11 cellular contexts compared by ENCODE assay signal in genomic region chr19:2867025-2867991, GRCh38. TPM values are rescaled to one million over a fixed set of nuclear protein-coding genes. Genes with fewer than 3 reads are reported as not detected.
DNase-seq lines count a peak whose midpoint lies in the region; TF ChIP-seq lines count a peak whose summit lies in the region.
"Had no signal": no experiment of that assay in that cellular context is flagged by ENCODE, and none has a peak within 500 bp of the region (broad histone marks: within the 10 kb centered on the region; RNA-seq: fewer than 3 reads in every experiment).

ZNF556 (plus strand) TSS chr19:2867335; CDS start chr19:2867422, 87 bp downstream.

- no peak within 1 kb of the TSS for H3K27ac ChIP-seq in sigmoid colon

- no peak for TF ChIP-seq EP300 in Ishikawa (IDR thresholded peaks at IDR 0.05; ENCODE audit: borderline replicate concordance)
- no peak for TF ChIP-seq EP300 in sigmoid colon (IDR thresholded peaks at IDR 0.05)

- no peak for TF ChIP-seq RAD21 in Ishikawa (IDR thresholded peaks at IDR 0.05; ENCODE audit: low read depth)

- H3K36me3 ChIP-seq in sigmoid colon = no peaks in the 10 kb centered on the region

- no peaks in the 10 kb centered on the region for H3K27me3 ChIP-seq in sigmoid colon

- TF ChIP-seq POLR2A in sigmoid colon (IDR thresholded peaks at IDR 0.05) = no peak

- intact Hi-C loops in sigmoid colon (cut with DNase I) = no loop called here

- no peaks in the 10 kb centered on the region for H3K4me1 ChIP-seq in sigmoid colon

- no peak for TF ChIP-seq CTCF in sigmoid colon (IDR thresholded peaks at IDR 0.05)

- no peaks in the 10 kb centered on the region for H3K9me3 ChIP-seq in sigmoid colon

- H3K4me3 ChIP-seq in sigmoid colon = no peak within 1 kb of the TSS
- H3K4me3 ChIP-seq: GM12878 had no signal

- WGBS in sigmoid colon, 2 donors = 89 to 91% methylated on average over 36 of the region's 36 CpGs

- DNase-seq in D341Med (ENCODE audit: low spot score) (peak; percentile 48), RKO (ENCODE audit: low spot score) (peak; percentile 99), iPS-NIHi11 (ENCODE audit: low spot score) (peak; percentile 48), HCEC 1CT (no peak), ecto neural progenitor cell (ENCODE audit: low spot score) (no peak), sigmoid colon (no peak)
- no peak for DNase-seq in activated CD4-positive, CD25-positive, alpha-beta regulatory T cell (lab: John Stamatoyannopoulos, UW)
- DNase-seq: activated B cell treated with CpG ODN at 0.5 μM for 24 hours had no signal

TF ChIP-seq in Ishikawa, 13 proteins besides CTCF, POLR2A, EP300 and RAD21:
- TF ChIP-seq CEBPB (IDR thresholded peaks at IDR 0.05) (no peak), TCF12 (IDR thresholded peaks at IDR 0.05; ENCODE audit: low read depth) (no peak), MAX (IDR thresholded peaks at IDR 0.05) (peak; percentile 71), EGR1 (IDR thresholded peaks at IDR 0.05) (no peak), TAF1 (IDR thresholded peaks at IDR 0.05; ENCODE audit: low read depth) (peak; percentile 24; the same call in 1 of the 2 replicates), YY1 (IDR thresholded peaks at IDR 0.05; ENCODE audit: low read depth) (no peak)
- TF ChIP-seq, protein P1, sequence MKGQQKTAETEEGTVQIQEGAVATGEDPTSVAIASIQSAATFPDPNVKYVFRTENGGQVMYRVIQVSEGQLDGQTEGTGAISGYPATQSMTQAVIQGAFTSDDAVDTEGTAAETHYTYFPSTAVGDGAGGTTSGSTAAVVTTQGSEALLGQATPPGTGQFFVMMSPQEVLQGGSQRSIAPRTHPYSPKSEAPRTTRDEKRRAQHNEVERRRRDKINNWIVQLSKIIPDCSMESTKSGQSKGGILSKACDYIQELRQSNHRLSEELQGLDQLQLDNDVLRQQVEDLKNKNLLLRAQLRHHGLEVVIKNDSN (IDR thresholded peaks at IDR 0.05) = no peak

RNA-seq across cellular contexts. Expression of gene ZNF556, which starts in this region (rescaled TPM):
- total RNA-seq in sigmoid colon = not detected
- polyA plus RNA-seq in sigmoid colon = not detected
- total RNA-seq: activated B cell treated with CpG ODN at 0.5 μM for 24 hours, GM12878, mononuclear cell had no signal
- polyA plus RNA-seq: GM12878 had no signal

Comparison
In these comparisons a context has a peak if more than half of its experiments do, and no peak if none do; other contexts are left out.
1. DNase-seq: peak in D341Med (single experiment), RKO (single experiment) and iPS-NIHi11 (single experiment); none in HCEC 1CT (single experiment), activated CD4-positive, CD25-positive, alpha-beta regulatory T cell (0 of 4), ecto neural progenitor cell (single experiment) and sigmoid colon (single experiment).